ENCODE assay signal across 30 cellular contexts in genomic region chr5:144406463-144406862, GRCh38.
"Had no signal": no experiment of that assay in that cellular context is flagged by ENCODE, and none has a peak within 500 bp of the region (broad histone marks: within the 10 kb centered on the region; RNA-seq: fewer than 3 reads in every experiment).

No MANE protein-coding gene starts in this region.

- H3K27ac ChIP-seq: ascending aorta, breast epithelium, cardiac muscle cell, colonic mucosa, epithelial cell of prostate, esophagus squamous epithelium had no signal

- DNase-seq: activated CD4-positive, alpha-beta memory T cell treated with anti-CD3 and anti-CD28 coated beads, Interleukin-2, amount 10 ng/mL, durations not matched to agents 7 days and 5 days; activated CD4-positive, alpha-beta T cell treated with anti-CD3 and anti-CD28 coated beads for 1 hour; activated CD4-positive, alpha-beta T cell treated with anti-CD3 and anti-CD28 coated beads for 4 hours; activated CD4-positive, alpha-beta T cell treated with anti-CD3 and anti-CD28 coated beads, Interleukin-2, amount 10 ng/mL, durations not matched to agents 7 days and 5 days; activated CD4-positive, alpha-beta T cell treated with anti-CD3 and anti-CD28 coated beads, Interleukin-2, amount 50 U/mL, for 4 hours; activated CD8-positive, alpha-beta memory T cell treated with anti-CD3 and anti-CD28 coated beads, Interleukin-2, amount 50 U/mL, for 48 hours; activated gamma-delta T cell; activated naive CD4-positive, alpha-beta T cell; activated naive CD4-positive, alpha-beta T cell treated with anti-CD3 and anti-CD28 coated beads, Interleukin-2, amount 10 ng/mL, durations not matched to agents 7 days and 5 days; activated naive CD8-positive, alpha-beta T cell treated with anti-CD3 and anti-CD28 coated beads, Interleukin-2, amount 10 ng/mL, durations not matched to agents 7 days and 5 days; activated T-cell treated with anti-CD3 and anti-CD28 coated beads for 4 hours; activated T-cell treated with anti-CD3 and anti-CD28 coated beads, Interleukin-2, amount 50 U/mL, for 24 hours; activated T-cell treated with anti-CD3 and anti-CD28 coated beads, Interleukin-2, amount 50 U/mL, for 72 hours; central memory CD4-positive, alpha-beta T cell; cerebellar nuclear complex; colonic mucosa; effector CD8-positive, alpha-beta T cell; esophagus squamous epithelium; foreskin melanocyte; head of caudate nucleus; hypothalamus; T1000 had no signal

- H3K4me1 ChIP-seq: ascending aorta, breast epithelium, colonic mucosa, esophagus squamous epithelium had no signal

- H3K27me3 ChIP-seq: ascending aorta, breast epithelium, colonic mucosa, esophagus squamous epithelium had no signal

- ATAC-seq: activated naive CD4-positive, alpha-beta T cell treated with anti-CD3 and anti-CD28 coated beads, Interleukin-2, amount 50 U/mL, for 72 hours; activated T-cell treated with anti-CD3 and anti-CD28 coated beads, Interleukin-2, amount 50 U/mL, for 72 hours; WTC11 had no signal

- H3K36me3 ChIP-seq: ascending aorta, breast epithelium, cardiac muscle cell, colonic mucosa, esophagus squamous epithelium had no signal

- FAIRE-seq: endometrium, endothelial cell of umbilical vein had no signal

- H3K9me3 ChIP-seq: ascending aorta, breast epithelium, colonic mucosa, esophagus squamous epithelium had no signal

- H3K4me3 ChIP-seq: ascending aorta, breast epithelium, cardiac muscle cell, colonic mucosa, esophagus squamous epithelium had no signal
